Comparison of ENCODE assay signal across 25 cellular contexts in the genomic region with DNA sequence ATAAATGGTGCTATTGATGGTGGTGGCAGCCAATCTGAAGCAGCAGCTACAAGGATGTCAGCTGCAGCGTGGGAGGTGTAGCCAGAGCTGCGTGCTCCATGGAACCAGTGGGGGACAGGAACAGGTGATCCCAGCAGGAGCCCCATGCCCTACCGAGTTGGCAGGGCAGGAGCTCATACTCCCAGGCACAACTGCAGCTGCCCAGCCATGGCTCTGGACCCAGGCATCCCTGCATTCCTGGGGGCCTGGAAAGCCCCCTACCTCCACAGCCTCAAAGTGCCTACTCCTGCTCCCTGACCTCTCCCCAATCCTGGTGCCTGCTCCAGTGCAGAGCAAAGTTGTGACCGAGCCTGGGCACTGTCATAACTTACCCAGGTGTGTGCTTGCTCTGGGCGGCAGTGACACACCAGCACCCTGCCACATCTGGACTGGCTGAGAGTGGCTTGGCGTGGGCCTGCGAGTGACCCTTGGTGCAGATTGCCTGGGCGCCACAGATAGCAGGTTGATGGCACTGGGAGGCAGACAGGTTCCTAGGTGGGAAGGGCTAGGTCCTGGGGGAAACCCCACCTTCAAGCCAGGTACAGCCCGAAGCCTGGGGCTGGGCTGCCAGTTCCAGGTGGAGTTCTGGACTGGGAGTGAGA.
"Had no signal": no experiment of that assay in that cellular context is flagged by ENCODE, and none has a peak within 500 bp of the region (broad histone marks: within the 10 kb centered on the region; RNA-seq: fewer than 3 reads in every experiment).

No MANE protein-coding gene starts in this region.

- H3K27me3 ChIP-seq: body of pancreas, colonic mucosa, esophagus squamous epithelium, vagina had no signal

- H3K9me3 ChIP-seq: body of pancreas, colonic mucosa, esophagus squamous epithelium, vagina had no signal

- H3K27ac Mint-ChIP-seq: activated naive CD4-positive, alpha-beta T cell treated with anti-CD3 and anti-CD28 coated beads, Interleukin-2, amount 50 U/mL, for 72 hours; activated T-cell treated with anti-CD3 and anti-CD28 coated beads, Interleukin-2, amount 50 U/mL, for 72 hours; natural killer cell treated with Interleukin-12 subunit alpha and Interleukin-12 subunit beta and Interleukin-15 and Interleukin-18, amount 100 ng/mL, for 72 hours; progenitor cell of endocrine pancreas; stimulated activated naive CD8-positive, alpha-beta T cell treated with anti-CD3 and anti-CD28 coated beads, Interleukin-15, Interleukin-2, amounts not matched to agents 100 ng/mL and 50 ng/mL, for 24 hours; T-helper 2 cell treated with Interferon-gamma antibody and Interleukin-4, amounts not matched to agents 5 μg/mL and 100 μg/mL, for 36 hours; type B pancreatic cell had no signal

- H3K27me3 Mint-ChIP-seq: natural killer cell treated with Interleukin-12 subunit alpha and Interleukin-12 subunit beta and Interleukin-15 and Interleukin-18, amount 100 ng/mL, for 72 hours; progenitor cell of endocrine pancreas; stimulated activated naive CD8-positive, alpha-beta T cell treated with anti-CD3 and anti-CD28 coated beads, Interleukin-15, Interleukin-2, amounts not matched to agents 100 ng/mL and 50 ng/mL, for 24 hours; type B pancreatic cell had no signal

- H3K4me3 Mint-ChIP-seq: activated T-cell treated with anti-CD3 and anti-CD28 coated beads, Interleukin-2, amount 50 U/mL, for 72 hours; natural killer cell treated with Interleukin-12 subunit alpha and Interleukin-12 subunit beta and Interleukin-15 and Interleukin-18, amount 100 ng/mL, for 72 hours; stimulated activated naive CD8-positive, alpha-beta T cell treated with anti-CD3 and anti-CD28 coated beads, Interleukin-15, Interleukin-2, amounts not matched to agents 100 ng/mL and 50 ng/mL, for 24 hours; T-helper 2 cell treated with Interferon-gamma antibody and Interleukin-4, amounts not matched to agents 5 μg/mL and 100 μg/mL, for 36 hours; type B pancreatic cell had no signal

- H3K9me3 Mint-ChIP-seq: natural killer cell treated with Interleukin-12 subunit alpha and Interleukin-12 subunit beta and Interleukin-15 and Interleukin-18, amount 100 ng/mL, for 72 hours; stimulated activated naive CD8-positive, alpha-beta T cell treated with anti-CD3 and anti-CD28 coated beads, Interleukin-15, Interleukin-2, amounts not matched to agents 100 ng/mL and 50 ng/mL, for 24 hours; T-helper 2 cell treated with Interferon-gamma antibody and Interleukin-4, amounts not matched to agents 5 μg/mL and 100 μg/mL, for 36 hours; type B pancreatic cell had no signal

- ATAC-seq: activated naive CD4-positive, alpha-beta T cell treated with anti-CD3 and anti-CD28 coated beads, Interleukin-2, amount 50 U/mL, for 72 hours; activated T-cell treated with anti-CD3 and anti-CD28 coated beads, Interleukin-2, amount 50 U/mL, for 72 hours; body of pancreas; left colon; mucosa of descending colon had no signal

- H3K36me3 ChIP-seq: colonic mucosa, esophagus squamous epithelium, vagina had no signal

- H3K27ac ChIP-seq: body of pancreas, colonic mucosa, epithelial cell of prostate, esophagus squamous epithelium, vagina had no signal

- FAIRE-seq: endometrium, islet of Langerhans had no signal

- H3K4me3 ChIP-seq: body of pancreas, colonic mucosa, esophagus squamous epithelium, lung, mucosa of descending colon, vagina had no signal

- DNase-seq: activated CD4-positive, alpha-beta T cell treated with anti-CD3 and anti-CD28 coated beads for 4 hours; activated CD4-positive, alpha-beta T cell treated with anti-CD3 and anti-CD28 coated beads, Interleukin-2, amount 50 U/mL, for 4 hours; activated naive CD4-positive, alpha-beta T cell; activated T-cell treated with anti-CD3 and anti-CD28 coated beads for 4 hours; activated T-cell treated with anti-CD3 and anti-CD28 coated beads, Interleukin-2, amount 50 U/mL, for 72 hours; body of pancreas; colonic mucosa; effector CD8-positive, alpha-beta T cell; esophagus squamous epithelium; foreskin melanocyte; stimulated activated CD4-positive, alpha-beta T cell treated with anti-CD3 and anti-CD28 coated beads, Interleukin-4, amount 100 ng/mL, for 1 hour; T-helper 1 cell had no signal

- H3K36me3 Mint-ChIP-seq: activated naive CD4-positive, alpha-beta T cell treated with anti-CD3 and anti-CD28 coated beads, Interleukin-2, amount 50 U/mL, for 72 hours; natural killer cell treated with Interleukin-12 subunit alpha and Interleukin-12 subunit beta and Interleukin-15 and Interleukin-18, amount 100 ng/mL, for 72 hours; type B pancreatic cell had no signal

- H3K4me1 ChIP-seq: body of pancreas, colonic mucosa, esophagus squamous epithelium, vagina had no signal
